Comparison of ENCODE assay signal across 1 cellular context in genomic region chr15:26807517-26808427, GRCh38.
TF ChIP-seq lines count a peak whose summit lies in the region.

No MANE protein-coding gene starts in this region.

TF ChIP-seq in GM23338, 12 proteins besides CTCF, POLR2A, EP300 and RAD21:
- no peak for TF ChIP-seq ZNF462 (CRISPR knock-in tag; IDR thresholded peaks at IDR 0.05)
- no peak for TF ChIP-seq ZNF114 (CRISPR knock-in tag; IDR thresholded peaks at IDR 0.05)
- TF ChIP-seq ZNF331 (CRISPR knock-in tag; IDR thresholded peaks at IDR 0.05; ENCODE audit: low read depth) = no peak
- TF ChIP-seq CREB1 (CRISPR knock-in tag; IDR thresholded peaks at IDR 0.05; ENCODE audit: low read depth) = no peak
- TF ChIP-seq EZH2phosphoT487 (IDR thresholded peaks at IDR 0.05; ENCODE audit: unreplicated experiment) = no peak
- no peak for TF ChIP-seq STAT1 (IDR thresholded peaks at IDR 0.05; ENCODE audit: unreplicated experiment)
TF ChIP-seq in GM23338: peak in this region for 0.
